Comparison of ENCODE assay signal across 27 cellular contexts in genomic region chr16:51071326-51071725, GRCh38.
"Had no signal": no experiment of that assay in that cellular context is flagged by ENCODE, and none has a peak within 500 bp of the region (broad histone marks: within the 10 kb centered on the region; RNA-seq: fewer than 3 reads in every experiment).

No MANE protein-coding gene starts in this region.

- H3K36me3 Mint-ChIP-seq: activated naive CD8-positive, alpha-beta T cell treated with anti-CD3 and anti-CD28 coated beads for 36 hours had no signal

- H3K27ac Mint-ChIP-seq: activated CD4-positive, alpha-beta T cell treated with anti-CD3 and anti-CD28 coated beads, Interleukin-2, amount 10 ng/mL, durations not matched to agents 24 days and 14 days; activated CD8-positive, alpha-beta T cell treated with anti-CD3 and anti-CD28 coated beads, Interleukin-2, amount 10 ng/mL, durations not matched to agents 7 days and 5 days; activated naive CD8-positive, alpha-beta T cell treated with anti-CD3 and anti-CD28 coated beads for 36 hours; activated T-helper 1 cell treated with anti-CD3 and anti-CD28 coated beads, Interleukin-12 subunit alpha, Interleukin-12 subunit beta, Interleukin-2, Interleukin-4 antibody, amounts not matched to agents 30 ng/mL and 10 ng/mL and 1 ng/mL, durations not matched to agents 14 hours and 24 hours and 36 hours had no signal

- H3K4me1 Mint-ChIP-seq: activated CD4-positive, alpha-beta T cell treated with anti-CD3 and anti-CD28 coated beads, Interleukin-2, amount 10 ng/mL, durations not matched to agents 24 days and 14 days; activated naive CD8-positive, alpha-beta T cell treated with anti-CD3 and anti-CD28 coated beads for 36 hours; central memory CD8-positive, alpha-beta T cell had no signal

- ATAC-seq: activated CD8-positive, alpha-beta T cell treated with anti-CD3 and anti-CD28 coated beads, Interleukin-2, amount 10 ng/mL, durations not matched to agents 7 days and 5 days; activated T-cell treated with anti-CD3 and anti-CD28 coated beads, Interleukin-2, amount 50 U/mL, for 4 hours; K562; Panc1; Right ventricle myocardium inferior had no signal

- H3K4me3 Mint-ChIP-seq: activated CD4-positive, alpha-beta T cell treated with anti-CD3 and anti-CD28 coated beads, Interleukin-2, amount 10 ng/mL, durations not matched to agents 24 days and 14 days; activated CD8-positive, alpha-beta T cell treated with anti-CD3 and anti-CD28 coated beads, Interleukin-2, amount 10 ng/mL, durations not matched to agents 7 days and 5 days; activated naive CD8-positive, alpha-beta T cell treated with anti-CD3 and anti-CD28 coated beads for 36 hours; activated T-cell treated with anti-CD3 and anti-CD28 coated beads, Interleukin-2, amount 50 U/mL, for 4 hours; activated T-helper 1 cell treated with anti-CD3 and anti-CD28 coated beads, Interleukin-12 subunit alpha, Interleukin-12 subunit beta, Interleukin-2, Interleukin-4 antibody, amounts not matched to agents 30 ng/mL and 10 ng/mL and 1 ng/mL, durations not matched to agents 14 hours and 24 hours and 36 hours; central memory CD8-positive, alpha-beta T cell had no signal

- H3K27me3 Mint-ChIP-seq: activated CD4-positive, alpha-beta T cell treated with anti-CD3 and anti-CD28 coated beads, Interleukin-2, amount 10 ng/mL, durations not matched to agents 24 days and 14 days; central memory CD8-positive, alpha-beta T cell had no signal

- DNase-seq: activated CD4-positive, alpha-beta T cell treated with anti-CD3 and anti-CD28 coated beads, Interleukin-2, amount 10 ng/mL, durations not matched to agents 24 days and 14 days; activated CD4-positive, alpha-beta T cell treated with anti-CD3 and anti-CD28 coated beads, Interleukin-2, amount 50 U/mL, for 48 hours; activated CD8-positive, alpha-beta T cell treated with anti-CD3 and anti-CD28 coated beads, Interleukin-2, amount 10 ng/mL, durations not matched to agents 7 days and 5 days; activated effector memory CD4-positive, alpha-beta T cell treated with anti-CD3 and anti-CD28 coated beads, Interleukin-2, amount 50 U/mL, for 16 hours; activated naive CD4-positive, alpha-beta T cell; activated naive CD4-positive, alpha-beta T cell treated with anti-CD3 and anti-CD28 coated beads, Interleukin-2, amount 50 U/mL, for 16 hours; activated naive CD8-positive, alpha-beta T cell treated with anti-CD3 and anti-CD28 coated beads for 36 hours; activated T-cell treated with anti-CD3 and anti-CD28 coated beads, Interleukin-2, amount 50 U/mL, for 4 hours; amniotic stem cell; aorta; brain microvascular endothelial cell; NCI-H1105; NCI-H1436; NCI-H1694; NCI-H1930; NCI-H345; NCI-H524 treated with DMSO at 0.1 percent for 48 hours; SIG-M5; SW 1271; T-helper 1 cell; T-helper 2 cell; T-helper 9 cell had no signal

- H3K9me3 Mint-ChIP-seq: activated CD4-positive, alpha-beta T cell treated with anti-CD3 and anti-CD28 coated beads, Interleukin-2, amount 10 ng/mL, durations not matched to agents 24 days and 14 days; activated naive CD8-positive, alpha-beta T cell treated with anti-CD3 and anti-CD28 coated beads for 36 hours; activated T-cell treated with anti-CD3 and anti-CD28 coated beads, Interleukin-2, amount 50 U/mL, for 4 hours had no signal
